Comparison of ENCODE assay signal across 20 cellular contexts in the genomic region with DNA sequence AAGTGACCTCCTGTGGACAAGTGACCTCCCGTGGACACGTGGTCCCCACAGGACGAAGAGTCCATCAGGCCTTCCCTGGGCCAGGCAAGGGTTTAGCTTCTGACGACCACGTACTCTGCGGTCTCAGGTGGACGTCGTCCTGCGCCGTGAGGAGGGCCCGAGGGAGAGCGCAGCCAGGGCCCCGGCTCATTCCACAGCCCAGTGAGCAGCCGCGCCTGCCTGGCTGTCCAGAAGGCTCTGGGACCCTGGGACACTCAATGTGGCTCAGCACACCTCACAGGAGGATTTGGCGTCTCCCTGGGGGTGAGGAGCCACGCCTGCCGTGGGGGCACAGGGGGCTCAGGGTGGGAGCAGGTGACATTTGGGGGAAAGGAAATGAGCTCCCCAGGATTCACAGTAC.
DNase-seq lines count a peak whose midpoint lies in the region; ATAC-seq, FAIRE-seq and TF ChIP-seq lines count a peak whose summit lies in the region.
"Had no signal": no experiment of that assay in that cellular context is flagged by ENCODE, and none has a peak within 500 bp of the region (broad histone marks: within the 10 kb centered on the region; RNA-seq: fewer than 3 reads in every experiment).

No MANE protein-coding gene starts in this region.

- peak overlapping the region; percentile 17; the same call in 1 of the 2 replicates for H3K4me2 ChIP-seq in BLaER1
- no peak overlapping the region for H3K4me2 ChIP-seq in H1 (ENCODE audit: insufficient read depth in 1 of 2, low read depth in 2 of 2, low read length in 2 of 2)
- H3K4me2 ChIP-seq in neuronal stem cell (ENCODE audit: insufficient read depth, low read length, poor library complexity, severe bottlenecking) = no peak overlapping the region
- H3K4me2 ChIP-seq: A549 had no signal

- intact Hi-C loops in Right ventricle myocardium inferior (cut with DNase I) (no loop called here), cardiac septum (cut with DNase I) (no loop called here)

- H3K9ac ChIP-seq in BLaER1 (no peak overlapping the region), H1 (replicated peaks in 1 of 4; ENCODE audit: extremely low read depth in 1 of 4, low read depth in 3 of 4, low read length in 3 of 4) (no peak overlapping the region), neuronal stem cell (ENCODE audit: low read depth, low read length, poor library complexity) (no peak overlapping the region)

- no peak for FAIRE-seq in H1 (lab: Jason Lieb, UNC)
- FAIRE-seq: A549, D721Med, G401.6, GM12891 had no signal

- no peak overlapping the region for H2AK5ac ChIP-seq in H1 (ENCODE audit: low read depth, low read length)
- peak overlapping the region; percentile 10 for H2AK5ac ChIP-seq in neuronal stem cell (ENCODE audit: low read depth, low read length)

- no peaks in the 10 kb centered on the region for H3K79me2 ChIP-seq in H1 (ENCODE audit: control insufficient read depth in 1 of 2, insufficient read depth in 2 of 2, low read length in 2 of 2)

- POLR2A ChIA-PET in H1 (lab: Charles Lee; ENCODE audit: partially characterized antibody) = no interaction called here

- H3K4me3 ChIP-seq in BLaER1 = no peak overlapping the region
- H3K4me3 ChIP-seq in H1 (ENCODE audit: extremely low read depth in 1 of 4, insufficient read depth in 2 of 4, low read depth in 3 of 4, low read length in 4 of 4) = no peak overlapping the region
- peak overlapping the region in 1 of 2 donors; percentile 32 for H3K4me3 ChIP-seq in neuronal stem cell (ENCODE audit: low read length in 2 of 2)
- H3K4me3 ChIP-seq: A549 had no signal

- H3K79me1 ChIP-seq in H1 (ENCODE audit: low read depth, low read length) (no peaks in the 10 kb centered on the region), neuronal stem cell (ENCODE audit: low read depth, low read length) (no peaks in the 10 kb centered on the region)

- peaks cover 49% of the 10 kb centered on the region for H3K4me1 ChIP-seq in BLaER1
- no peaks in the 10 kb centered on the region for H3K4me1 ChIP-seq in H1 (replicated peaks in 1 of 4; ENCODE audit: control insufficient read depth in 3 of 4, insufficient read depth in 4 of 4, low read length in 3 of 4)
- peaks cover 3 to 9% of the 10 kb centered on the region in 2 donors for H3K4me1 ChIP-seq in neuronal stem cell (ENCODE audit: control insufficient read depth in 2 of 2, insufficient read depth in 1 of 2, low read depth in 1 of 2, low read length in 2 of 2)

- no peak for TF ChIP-seq EP300 in H1 (IDR thresholded peaks at IDR 0.05; ENCODE audit: borderline replicate concordance in 1 of 2, low read depth in 2 of 2, low read length in 2 of 2)

- DNase-seq in Right ventricle myocardium inferior (ENCODE audit: missing footprints) = peak; percentile 4
- DNase-seq in cardiac septum (ENCODE audit: low spot score) = no peak
- DNase-seq in H1 (ENCODE audit: low read depth in 1 of 2, low spot score in 2 of 2) = no peak
- no peak for DNase-seq in neuronal stem cell (ENCODE audit: low spot score)
- DNase-seq: AML-193; C1 segment of cervical spinal cord; Calu3; CD4-positive, CD25-positive, alpha-beta regulatory T cell; CD8-positive, alpha-beta memory T cell; COR-L47; DMS79 treated with DMSO at 0.1 percent for 48 hours; GF-D8 had no signal

- no peak for TF ChIP-seq POLR2A in H1 (IDR thresholded peaks at IDR 0.05; ENCODE audit: control extremely low read depth in 1 of 2, low read depth in 2 of 2, low read length in 2 of 2)

- H2BK12ac ChIP-seq in H1 (ENCODE audit: low read depth, low read length) (0 out of 2 replicates have a peak overlapping the region, but pooled peaks have one; percentile 27), neuronal stem cell (ENCODE audit: low read length) (peak overlapping the region; percentile 80)

- H3K18ac ChIP-seq in H1 (ENCODE audit: extremely low read depth, low read length) (no peak overlapping the region), neuronal stem cell (ENCODE audit: low read length) (no peak overlapping the region)

- no peak overlapping the region for H3K4ac ChIP-seq in H1 (replicated peaks; ENCODE audit: insufficient read length, low read depth, low read length)
- H3K4ac ChIP-seq in neuronal stem cell (ENCODE audit: low read length) = no peak overlapping the region

- no peak overlapping the region for H3K56ac ChIP-seq in H1 (replicated peaks; ENCODE audit: insufficient read length, low read depth, low read length)

- H3K27me3 ChIP-seq in BLaER1 (0 out of 2 replicates have a peak, but pooled peaks cover 3% of the 10 kb centered on the region), H1 (replicated peaks in 1 of 4; ENCODE audit: control insufficient read depth in 3 of 4, extremely low read depth in 1 of 4, insufficient read depth in 3 of 4, low read length in 3 of 4) (no peaks in the 10 kb centered on the region), neuronal stem cell (ENCODE audit: control insufficient read depth in 3 of 3, insufficient read depth in 3 of 3, low read depth in 1 of 3, low read length in 3 of 3) (peaks cover 0 to 13% (median 0%) of the 10 kb centered on the region in 3 experiments)

- ATAC-seq in Right ventricle myocardium inferior = no peak
- no peak for ATAC-seq in GM21447 (IDR thresholded peaks at IDR 0.05; ENCODE audit: unreplicated experiment)
- no peak for ATAC-seq in GM18520 (IDR thresholded peaks at IDR 0.05; ENCODE audit: unreplicated experiment)
- ATAC-seq: A549 had no signal

- H2BK15ac ChIP-seq in H1 (ENCODE audit: low read length) (no peak overlapping the region), neuronal stem cell (ENCODE audit: low read length) (no peak overlapping the region)

- TF ChIP-seq CTCF in H1 (IDR thresholded peaks at IDR 0.05; ENCODE audit: control extremely low read depth in 1 of 3, insufficient read depth in 1 of 3, low read depth in 1 of 3, low read length in 3 of 3) = no peak

- H2AFZ ChIP-seq in H1 (ENCODE audit: low read length) (no peak overlapping the region), neuronal stem cell (ENCODE audit: low read length) (no peak overlapping the region)

- no peak overlapping the region for H4K8ac ChIP-seq in H1 (ENCODE audit: extremely low read depth, insufficient read depth, low read length)
- H4K8ac ChIP-seq in neuronal stem cell (ENCODE audit: low read depth, low read length) = no peak overlapping the region

- H4K91ac ChIP-seq in H1 (replicated peaks; ENCODE audit: insufficient read length, low read length) (no peak overlapping the region), neuronal stem cell (ENCODE audit: low read depth, low read length, poor library complexity) (no peak overlapping the region)

- H2BK20ac ChIP-seq in H1 (ENCODE audit: low read length) = no peak overlapping the region

- H3K9me3 ChIP-seq in BLaER1 (no peaks in the 10 kb centered on the region), H1 (ENCODE audit: insufficient read depth in 2 of 2, low read depth in 1 of 2, low read length in 1 of 2) (peaks cover 0 to 5% of the 10 kb centered on the region in 2 experiments; a peak in 1 of 4 replicates), neuronal stem cell (replicated peaks in 1 of 2; ENCODE audit: control insufficient read depth in 2 of 2, insufficient read depth in 1 of 2, low read depth in 1 of 2, low read length in 2 of 2) (peaks cover 0 to 3% of the 10 kb centered on the region in 2 donors)

- H4K5ac ChIP-seq in H1 (ENCODE audit: insufficient read length, low read depth, low read length) = no peak overlapping the region

- TF ChIP-seq RAD21 in H1 (IDR thresholded peaks at IDR 0.05 in 1 of 2, conservative IDR thresholded peaks at IDR 0.05 in 1 of 2; ENCODE audit: low read depth in 2 of 2, low read length in 2 of 2) = no peak

- H3K36me3 ChIP-seq in BLaER1 (no peaks in the 10 kb centered on the region), H1 (ENCODE audit: control insufficient read depth in 2 of 4, insufficient read depth in 4 of 4, low read length in 3 of 4) (no peaks in the 10 kb centered on the region; a peak in 1 of 8 replicates), neuronal stem cell (replicated peaks in 1 of 2; ENCODE audit: control insufficient read depth in 2 of 2, insufficient read depth in 2 of 2, low read length in 2 of 2) (no peaks in the 10 kb centered on the region)

- H3K27ac ChIP-seq in BLaER1 = no peak overlapping the region
- H3K27ac ChIP-seq in H1 (ENCODE audit: low read depth, low read length) = no peak overlapping the region
- H3K27ac ChIP-seq in neuronal stem cell (replicated peaks; ENCODE audit: low read length) = no peak overlapping the region
- H3K27ac ChIP-seq: 22Rv1, A549 had no signal

- no peaks in the 10 kb centered on the region for H4K20me1 ChIP-seq in BLaER1
- peaks cover 0 to 6% of the 10 kb centered on the region in 2 experiments for H4K20me1 ChIP-seq in H1 (replicated peaks in 1 of 2; ENCODE audit: control insufficient read depth in 1 of 2, insufficient read depth in 2 of 2, low read length in 2 of 2)

- H3K23ac ChIP-seq in H1 (ENCODE audit: insufficient read length) (no peak overlapping the region), neuronal stem cell (ENCODE audit: low read depth, low read length, poor library complexity) (no peak overlapping the region)

- no peak overlapping the region for H2BK120ac ChIP-seq in H1 (replicated peaks; ENCODE audit: low read depth, low read length)
- H2BK120ac ChIP-seq in neuronal stem cell (ENCODE audit: low read depth, low read length) = no peak overlapping the region

- H3K23me2 ChIP-seq in H1 (ENCODE audit: low read depth, low read length) = peaks cover 10% of the 10 kb centered on the region

- CTCF ChIA-PET in H1 (lab: Charles Lee; ENCODE audit: partially characterized antibody) = interaction anchor here (1.0 kb wide), 1 partner anchor 12 kb away, joined by 5 read pairs; no protein-coding TSS in a partner anchor

- H2BK5ac ChIP-seq in H1 (ENCODE audit: low read depth, low read length) (no peak overlapping the region), neuronal stem cell (ENCODE audit: low read length) (no peak overlapping the region)

- no peak overlapping the region for H3K14ac ChIP-seq in H1 (ENCODE audit: insufficient read length)
- H3K14ac ChIP-seq in neuronal stem cell (ENCODE audit: low read length) = no peak overlapping the region

- 93% methylated on average over 18 of the region's 18 CpGs; no CpG with 5 or more reads in 1 of the 2 experiments for WGBS in H1 (ENCODE audit: extremely low coverage in 1 of 2, insufficient coverage in 1 of 2, insufficient read length in 1 of 2, insufficient replicate concordance in 2 of 2, low coverage in 1 of 2, low lambda C conversion rate in 2 of 2, missing lambda C conversion rate in 1 of 2), 2 experiments
- WGBS in neuronal stem cell (ENCODE audit: extremely low coverage in 2 of 2, insufficient read length in 2 of 2, insufficient replicate concordance in 1 of 2), 2 donors = no CpG with 5 or more reads among the region's 18 CpGs

TF ChIP-seq in H1, 55 proteins besides CTCF, POLR2A, EP300 and RAD21 (continues in another document):
- no peak for TF ChIP-seq CTBP2 (IDR thresholded peaks at IDR 0.05; ENCODE audit: borderline replicate concordance, insufficient read depth, insufficient read length, low read length)
